22 cellular contexts compared by ENCODE assay signal in the genomic region with DNA sequence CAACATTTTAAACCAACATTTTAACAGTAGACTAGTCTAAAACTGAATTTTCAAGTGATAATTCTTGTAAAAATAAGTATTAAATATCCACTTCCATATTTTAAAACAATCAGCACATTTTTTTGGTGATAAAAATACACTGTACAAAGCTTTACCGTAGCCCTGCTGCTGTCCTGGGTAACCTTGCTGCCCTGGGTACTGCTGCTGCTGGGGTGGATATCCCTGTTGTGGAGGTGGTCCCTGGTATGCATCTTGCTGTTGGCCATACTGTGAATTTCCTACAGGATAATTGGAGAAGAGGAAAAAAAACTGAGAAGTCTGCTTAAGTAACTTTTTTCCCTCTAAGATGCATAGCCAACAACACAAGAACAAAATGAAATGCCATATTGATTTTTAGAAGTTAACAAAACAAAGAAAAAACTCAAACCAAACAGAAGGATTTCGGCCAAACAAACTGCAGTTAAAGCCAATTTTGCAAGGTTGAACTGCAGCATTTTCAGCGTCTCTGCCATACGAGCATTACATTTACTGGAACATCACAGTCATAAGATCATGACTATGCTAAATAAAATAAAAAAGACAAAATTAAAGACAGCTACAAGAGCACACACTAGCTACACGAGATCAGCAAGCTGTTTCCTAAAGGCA.
"Had no signal": no experiment of that assay in that cellular context is flagged by ENCODE, and none has a peak within 500 bp of the region (broad histone marks: within the 10 kb centered on the region; RNA-seq: fewer than 3 reads in every experiment).

No MANE protein-coding gene starts in this region.

- H3K4me1 Mint-ChIP-seq: stimulated activated naive B cell treated with anti-CD40 and anti-IgM and Interleukin-4, amounts not matched to agents 10 μg/mL and 1 μg/mL and 100 μg/mL, for 72 hours; stimulated activated naive CD8-positive, alpha-beta T cell treated with anti-CD3 and anti-CD28 coated beads, Interleukin-15, amount 100 ng/mL, for 72 hours had no signal

- H3K4me3 ChIP-seq: coronary artery, heart left ventricle, left lung, psoas muscle, sigmoid colon, skin epidermis, testis, tibial nerve, upper lobe of right lung, vagina had no signal

- ATAC-seq: heart left ventricle; left lung; psoas muscle; stimulated activated naive B cell treated with anti-CD40 and anti-IgM and Interleukin-4, amounts not matched to agents 10 μg/mL and 1 μg/mL and 100 μg/mL, for 72 hours; stimulated activated naive CD8-positive, alpha-beta T cell treated with anti-CD3 and anti-CD28 coated beads, Interleukin-15, amount 100 ng/mL, for 72 hours; upper lobe of right lung had no signal

- DNase-seq: effector CD4-positive, alpha-beta T cell; heart left ventricle; hippocampal formation; kidney glomerular epithelial cell; left lung; mesendoderm; naive B cell; psoas muscle; retina; sigmoid colon; stimulated activated CD4-positive, alpha-beta T cell treated with anti-CD3 and anti-CD28 coated beads, Interleukin-2, amount 100 ng/mL, for 24 hours; stimulated activated CD4-positive, alpha-beta T cell treated with anti-CD3 and anti-CD28 coated beads, Interleukin-4, amount 100 ng/mL, for 4 hours; stimulated activated naive B cell treated with anti-CD40 and anti-IgM and Interleukin-4, amounts not matched to agents 10 μg/mL and 1 μg/mL and 100 μg/mL, for 72 hours; stimulated activated naive CD8-positive, alpha-beta T cell treated with anti-CD3 and anti-CD28 coated beads, Interleukin-15, amount 100 ng/mL, for 72 hours; testis; upper lobe of right lung had no signal

- H3K27ac Mint-ChIP-seq: stimulated activated naive B cell treated with anti-CD40 and anti-IgM and Interleukin-4, amounts not matched to agents 10 μg/mL and 1 μg/mL and 100 μg/mL, for 72 hours; stimulated activated naive CD8-positive, alpha-beta T cell treated with anti-CD3 and anti-CD28 coated beads, Interleukin-15, amount 100 ng/mL, for 72 hours had no signal

- H3K9me3 Mint-ChIP-seq: naive B cell; stimulated activated naive B cell treated with anti-CD40 and anti-IgM and Interleukin-4, amounts not matched to agents 10 μg/mL and 1 μg/mL and 100 μg/mL, for 72 hours; stimulated activated naive CD8-positive, alpha-beta T cell treated with anti-CD3 and anti-CD28 coated beads, Interleukin-15, amount 100 ng/mL, for 72 hours had no signal

- H3K27me3 ChIP-seq: heart left ventricle, left lung, neutrophil, sigmoid colon, testis, tibial nerve, upper lobe of right lung, vagina had no signal

- H3K27ac ChIP-seq: coronary artery, heart left ventricle, left lung, neutrophil, psoas muscle, sigmoid colon, skin epidermis, testis, tibial nerve, upper lobe of right lung, vagina had no signal

- FAIRE-seq: frontal cortex had no signal

- H3K4me3 Mint-ChIP-seq: naive B cell; stimulated activated naive B cell treated with anti-CD40 and anti-IgM and Interleukin-4, amounts not matched to agents 10 μg/mL and 1 μg/mL and 100 μg/mL, for 72 hours; stimulated activated naive CD8-positive, alpha-beta T cell treated with anti-CD3 and anti-CD28 coated beads, Interleukin-15, amount 100 ng/mL, for 72 hours had no signal

- H3K9me3 ChIP-seq: heart left ventricle, left lung, neutrophil, psoas muscle, sigmoid colon, testis, tibial nerve, upper lobe of right lung, vagina had no signal

- H3K27me3 Mint-ChIP-seq: naive B cell; stimulated activated naive B cell treated with anti-CD40 and anti-IgM and Interleukin-4, amounts not matched to agents 10 μg/mL and 1 μg/mL and 100 μg/mL, for 72 hours; stimulated activated naive CD8-positive, alpha-beta T cell treated with anti-CD3 and anti-CD28 coated beads, Interleukin-15, amount 100 ng/mL, for 72 hours had no signal

- H3K4me1 ChIP-seq: left lung, psoas muscle, testis, upper lobe of right lung had no signal
